ENCODE assay signal across 1 cellular context in the genomic region with DNA sequence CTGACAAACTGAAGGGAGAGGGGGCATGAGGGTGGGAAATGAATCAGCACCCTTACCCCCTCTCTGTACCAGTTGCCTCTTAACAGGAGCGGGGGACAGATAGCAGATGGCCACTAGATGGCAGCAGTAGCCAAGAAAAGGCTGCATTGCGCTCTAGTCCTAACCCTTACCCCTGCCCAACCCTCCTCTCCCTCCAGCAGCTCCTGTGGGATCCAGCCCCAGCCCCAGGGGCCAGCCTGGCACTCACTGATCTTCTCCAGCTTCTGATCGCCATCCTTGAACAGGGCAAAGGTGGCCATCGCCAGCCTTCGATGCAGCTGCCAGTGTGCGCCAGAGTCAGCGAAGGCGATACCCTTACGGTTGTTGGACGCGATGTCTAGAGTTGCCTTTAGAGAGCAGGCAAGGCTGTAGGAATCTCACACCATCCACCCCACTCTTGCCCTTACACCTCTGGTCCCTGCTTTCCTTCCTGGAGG.
TF ChIP-seq lines count a peak whose summit lies in the region.

No MANE protein-coding gene starts in this region.

TF ChIP-seq in HEK293, 187 proteins besides CTCF, POLR2A, EP300 and RAD21 (continued from another document and continues in another):
- TF ChIP-seq PRDM2 (tag by site-specific recombination; IDR thresholded peaks at IDR 0.05; ENCODE audit: borderline replicate concordance): no peak
- TF ChIP-seq ZNF138 (tag by site-specific recombination; IDR thresholded peaks at IDR 0.05; ENCODE audit: borderline replicate concordance): no peak
- TF ChIP-seq OSR2 (tag by site-specific recombination; IDR thresholded peaks at IDR 0.05): no peak
- 0 out of 2 replicates have a peak, but pooled peaks have one; percentile 33 for TF ChIP-seq ZNF2 (tag by site-specific recombination; IDR thresholded peaks at IDR 0.05)
- TF ChIP-seq ZBTB1 (tag by site-specific recombination; IDR thresholded peaks at IDR 0.05): no peak
- TF ChIP-seq ZBTB49 (tag by site-specific recombination; IDR thresholded peaks at IDR 0.05; ENCODE audit: low read depth): no peak
- no peak for TF ChIP-seq ZSCAN30 (tag by site-specific recombination; IDR thresholded peaks at IDR 0.05)
- TF ChIP-seq KLF8 (tag by site-specific recombination; IDR thresholded peaks at IDR 0.05): no peak
- no peak for TF ChIP-seq ZNF629 (tag by site-specific recombination; IDR thresholded peaks at IDR 0.05)
- TF ChIP-seq SP2 (tag by site-specific recombination; IDR thresholded peaks at IDR 0.05): no peak
- TF ChIP-seq ZBTB48 (tag by site-specific recombination; IDR thresholded peaks at IDR 0.05): peak; percentile 97
- TF ChIP-seq ZNF221 (tag by site-specific recombination; IDR thresholded peaks at IDR 0.05; ENCODE audit: borderline replicate concordance): no peak
- no peak for TF ChIP-seq ZEB2 (tag by site-specific recombination; IDR thresholded peaks at IDR 0.05)
- 0 out of 2 replicates have a peak, but pooled peaks have one; percentile 36 for TF ChIP-seq SCRT1 (tag by site-specific recombination; IDR thresholded peaks at IDR 0.05; ENCODE audit: borderline replicate concordance)
- no peak for TF ChIP-seq ZNF621 (tag by site-specific recombination; IDR thresholded peaks at IDR 0.05)
- TF ChIP-seq SP3 (tag by site-specific recombination; IDR thresholded peaks at IDR 0.05): no peak
- no peak for TF ChIP-seq ZNF792 (tag by site-specific recombination; IDR thresholded peaks at IDR 0.05)
- no peak for TF ChIP-seq ZNF768 (tag by site-specific recombination; IDR thresholded peaks at IDR 0.05)
- no peak for TF ChIP-seq ZNF37A (tag by site-specific recombination; IDR thresholded peaks at IDR 0.05)
- TF ChIP-seq ZBTB17 (tag by site-specific recombination; IDR thresholded peaks at IDR 0.05): no peak
- no peak for TF ChIP-seq ZNF660 (tag by site-specific recombination; IDR thresholded peaks at IDR 0.05)
- TF ChIP-seq HOXA7 (CRISPR knock-in tag; IDR thresholded peaks at IDR 0.05; ENCODE audit: borderline replicate concordance): no peak
- peak; percentile 60; the same call in 1 of the 2 replicates for TF ChIP-seq PATZ1 (tag by site-specific recombination; IDR thresholded peaks at IDR 0.05)
- TF ChIP-seq ZNF548 (tag by site-specific recombination; IDR thresholded peaks at IDR 0.05): no peak
- no peak for TF ChIP-seq ZNF76 (tag by site-specific recombination; IDR thresholded peaks at IDR 0.05; ENCODE audit: borderline replicate concordance, low read depth)
- TF ChIP-seq ZNF580 (tag by site-specific recombination; IDR thresholded peaks at IDR 0.05): no peak
- TF ChIP-seq ZNF404 (tag by site-specific recombination; IDR thresholded peaks at IDR 0.05): no peak
- TF ChIP-seq ZSCAN16 (tag by site-specific recombination; IDR thresholded peaks at IDR 0.05): no peak
- TF ChIP-seq ZNF335 (tag by site-specific recombination; conservative IDR thresholded peaks at IDR 0.05): no peak
- TF ChIP-seq, protein P1, sequence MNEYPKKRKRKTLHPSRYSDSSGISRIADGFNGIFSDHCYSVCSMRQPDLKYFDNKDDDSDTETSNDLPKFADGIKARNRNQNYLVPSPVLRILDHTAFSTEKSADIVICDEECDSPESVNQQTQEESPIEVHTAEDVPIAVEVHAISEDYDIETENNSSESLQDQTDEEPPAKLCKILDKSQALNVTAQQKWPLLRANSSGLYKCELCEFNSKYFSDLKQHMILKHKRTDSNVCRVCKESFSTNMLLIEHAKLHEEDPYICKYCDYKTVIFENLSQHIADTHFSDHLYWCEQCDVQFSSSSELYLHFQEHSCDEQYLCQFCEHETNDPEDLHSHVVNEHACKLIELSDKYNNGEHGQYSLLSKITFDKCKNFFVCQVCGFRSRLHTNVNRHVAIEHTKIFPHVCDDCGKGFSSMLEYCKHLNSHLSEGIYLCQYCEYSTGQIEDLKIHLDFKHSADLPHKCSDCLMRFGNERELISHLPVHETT (tag by site-specific recombination; IDR thresholded peaks at IDR 0.05): no peak
- TF ChIP-seq ZNF114 (tag by site-specific recombination; IDR thresholded peaks at IDR 0.05): no peak
- no peak for TF ChIP-seq ZNF776 (tag by site-specific recombination; IDR thresholded peaks at IDR 0.05; ENCODE audit: borderline replicate concordance)
- TF ChIP-seq KLF9 (tag by site-specific recombination; IDR thresholded peaks at IDR 0.05; ENCODE audit: low read depth): 0 out of 2 replicates have a peak, but pooled peaks have one; percentile 24
- no peak for TF ChIP-seq ZNF155 (tag by site-specific recombination; IDR thresholded peaks at IDR 0.05)
- TF ChIP-seq ZNF23 (tag by site-specific recombination; IDR thresholded peaks at IDR 0.05; ENCODE audit: borderline replicate concordance): no peak
- TF ChIP-seq PRDM1 (tag by site-specific recombination; IDR thresholded peaks at IDR 0.05): no peak
- no peak for TF ChIP-seq ZNF530 (tag by site-specific recombination; IDR thresholded peaks at IDR 0.05; ENCODE audit: low read depth)
- TF ChIP-seq ZNF426 (tag by site-specific recombination; IDR thresholded peaks at IDR 0.05): no peak
- no peak for TF ChIP-seq SETDB1 (IDR thresholded peaks at IDR 0.05; ENCODE audit: insufficient read length, low read length)
- TF ChIP-seq ZNF837 (tag by site-specific recombination; IDR thresholded peaks at IDR 0.05): no peak
- TF ChIP-seq, protein P2, sequence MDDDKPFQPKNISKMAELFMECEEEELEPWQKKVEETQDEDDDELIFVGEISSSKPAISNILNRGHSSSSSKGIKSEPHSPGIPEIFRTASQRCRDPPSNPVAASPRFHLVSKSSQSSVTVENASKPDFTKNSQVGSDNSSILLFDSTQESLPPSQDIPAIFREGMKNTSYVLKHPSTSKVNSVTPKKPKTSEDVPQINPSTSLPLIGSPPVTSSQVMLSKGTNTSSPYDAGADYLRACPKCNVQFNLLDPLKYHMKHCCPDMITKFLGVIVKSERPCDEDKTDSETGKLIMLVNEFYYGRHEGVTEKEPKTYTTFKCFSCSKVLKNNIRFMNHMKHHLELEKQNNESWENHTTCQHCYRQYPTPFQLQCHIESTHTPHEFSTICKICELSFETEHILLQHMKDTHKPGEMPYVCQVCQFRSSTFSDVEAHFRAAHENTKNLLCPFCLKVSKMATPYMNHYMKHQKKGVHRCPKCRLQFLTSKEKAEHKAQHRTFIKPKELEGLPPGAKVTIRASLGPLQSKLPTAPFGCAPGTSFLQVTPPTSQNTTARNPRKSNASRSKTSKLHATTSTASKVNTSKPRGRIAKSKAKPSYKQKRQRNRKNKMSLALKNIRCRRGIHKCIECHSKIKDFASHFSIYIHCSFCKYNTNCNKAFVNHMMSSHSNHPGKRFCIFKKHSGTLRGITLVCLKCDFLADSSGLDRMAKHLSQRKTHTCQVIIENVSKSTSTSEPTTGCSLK (tag by site-specific recombination; IDR thresholded peaks at IDR 0.05): no peak
- TF ChIP-seq ZNF843 (tag by site-specific recombination; IDR thresholded peaks at IDR 0.05): no peak
- no peak for TF ChIP-seq GLIS2 (tag by site-specific recombination; IDR thresholded peaks at IDR 0.05)
- no peak for TF ChIP-seq ZNF24 (tag by site-specific recombination; IDR thresholded peaks at IDR 0.05)
- TF ChIP-seq, protein P3, sequence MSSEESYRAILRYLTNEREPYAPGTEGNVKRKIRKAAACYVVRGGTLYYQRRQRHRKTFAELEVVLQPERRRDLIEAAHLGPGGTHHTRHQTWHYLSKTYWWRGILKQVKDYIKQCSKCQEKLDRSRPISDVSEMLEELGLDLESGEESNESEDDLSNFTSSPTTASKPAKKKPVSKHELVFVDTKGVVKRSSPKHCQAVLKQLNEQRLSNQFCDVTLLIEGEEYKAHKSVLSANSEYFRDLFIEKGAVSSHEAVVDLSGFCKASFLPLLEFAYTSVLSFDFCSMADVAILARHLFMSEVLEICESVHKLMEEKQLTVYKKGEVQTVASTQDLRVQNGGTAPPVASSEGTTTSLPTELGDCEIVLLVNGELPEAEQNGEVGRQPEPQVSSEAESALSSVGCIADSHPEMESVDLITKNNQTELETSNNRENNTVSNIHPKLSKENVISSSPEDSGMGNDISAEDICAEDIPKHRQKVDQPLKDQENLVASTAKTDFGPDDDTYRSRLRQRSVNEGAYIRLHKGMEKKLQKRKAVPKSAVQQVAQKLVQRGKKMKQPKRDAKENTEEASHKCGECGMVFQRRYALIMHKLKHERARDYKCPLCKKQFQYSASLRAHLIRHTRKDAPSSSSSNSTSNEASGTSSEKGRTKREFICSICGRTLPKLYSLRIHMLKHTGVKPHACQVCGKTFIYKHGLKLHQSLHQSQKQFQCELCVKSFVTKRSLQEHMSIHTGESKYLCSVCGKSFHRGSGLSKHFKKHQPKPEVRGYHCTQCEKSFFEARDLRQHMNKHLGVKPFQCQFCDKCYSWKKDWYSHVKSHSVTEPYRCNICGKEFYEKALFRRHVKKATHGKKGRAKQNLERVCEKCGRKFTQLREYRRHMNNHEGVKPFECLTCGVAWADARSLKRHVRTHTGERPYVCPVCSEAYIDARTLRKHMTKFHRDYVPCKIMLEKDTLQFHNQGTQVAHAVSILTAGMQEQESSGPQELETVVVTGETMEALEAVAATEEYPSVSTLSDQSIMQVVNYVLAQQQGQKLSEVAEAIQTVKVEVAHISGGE (tag by site-specific recombination; conservative IDR thresholded peaks at IDR 0.05; ENCODE audit: low read depth): no peak
- TF ChIP-seq BCL11A (tag by site-specific recombination; IDR thresholded peaks at IDR 0.05; ENCODE audit: low read depth): no peak
- TF ChIP-seq ZNF223 (tag by site-specific recombination; IDR thresholded peaks at IDR 0.05): no peak
- peak; percentile 26; the same call in 1 of the 2 replicates for TF ChIP-seq ZXDB (tag by site-specific recombination; IDR thresholded peaks at IDR 0.05)
- no peak for TF ChIP-seq ZNF274 (IDR thresholded peaks at IDR 0.05; ENCODE audit: low read length)
- TF ChIP-seq ZNF274 (tag by site-specific recombination; IDR thresholded peaks at IDR 0.05; ENCODE audit: borderline replicate concordance): no peak
